ENCODE assay signal across 17 cellular contexts in genomic region chr16:87507351-87508069, GRCh38. TPM values are rescaled to one million over a fixed set of nuclear protein-coding genes. Genes with fewer than 3 reads are reported as not detected.
A peak's percentile ranks its signal among the peaks of the same experiment; 100 is the strongest.
DNase-seq lines count a peak whose midpoint lies in the region; ATAC-seq and TF ChIP-seq lines count a peak whose summit lies in the region.
"Had no signal": no experiment of that assay in that cellular context is flagged by ENCODE, and none has a peak within 500 bp of the region (broad histone marks: within the 10 kb centered on the region; RNA-seq: fewer than 3 reads in every experiment).

No MANE protein-coding gene starts in this region.

- H3K9me2 ChIP-seq in OCI-LY7 (ENCODE audit: insufficient read depth, low read length), result no peaks in the 10 kb centered on the region

- ATAC-seq in T-helper 17 cell, result no peak
- ATAC-seq in heart right ventricle, result peak; percentile 42 to 71 (median 62)
- peak; percentile 40 for ATAC-seq in naive thymus-derived CD4-positive, alpha-beta T cell
- no peak; the same call in 1 of the 2 replicates for ATAC-seq in WTC11
- ATAC-seq: activated CD4-positive, CD25-positive, alpha-beta regulatory T cell treated with anti-CD3 and anti-CD28 coated beads, Interleukin-2, amount 50 U/mL, for 24 hours; activated naive CD4-positive, alpha-beta T cell treated with anti-CD3 and anti-CD28 coated beads, Interleukin-2, amount 50 U/mL, for 72 hours had no signal

- TF ChIP-seq CTCF in heart right ventricle (IDR thresholded peaks at IDR 0.05) (no peak), OCI-LY7 (conservative IDR thresholded peaks at IDR 0.05; ENCODE audit: low read length) (no peak), WTC11 (IDR thresholded peaks at IDR 0.05) (no peak)

- H3K4me1 Mint-ChIP-seq in T-helper 17 cell (peaks cover 2% of the 10 kb centered on the region), WTC11 (peaks cover 5% of the 10 kb centered on the region)
- peaks cover 0 to 10% (median 7%) of the 10 kb centered on the region in 7 donors for H3K4me1 Mint-ChIP-seq in naive thymus-derived CD4-positive, alpha-beta T cell

- H4K20me1 ChIP-seq in BLaER1, result no peaks in the 10 kb centered on the region
- no peaks in the 10 kb centered on the region for H4K20me1 ChIP-seq in OCI-LY7 (ENCODE audit: insufficient read depth, low read length)

- H3K27me3 Mint-ChIP-seq in T-helper 17 cell (peaks cover 38% of the 10 kb centered on the region), WTC11 (ENCODE audit: low read depth) (no peaks in the 10 kb centered on the region)
- H3K27me3 Mint-ChIP-seq in naive thymus-derived CD4-positive, alpha-beta T cell, result peaks cover 15 to 23% (median 17%) of the 10 kb centered on the region in 5 donors

- peaks cover 0 to 8% (median 0%) of the 10 kb centered on the region in 11 donors for H3K9me3 Mint-ChIP-seq in naive thymus-derived CD4-positive, alpha-beta T cell
- peaks cover 6% of the 10 kb centered on the region; the same call in 1 of the 2 replicates for H3K9me3 Mint-ChIP-seq in WTC11
- H3K9me3 Mint-ChIP-seq: activated naive CD4-positive, alpha-beta T cell treated with anti-CD3 and anti-CD28 coated beads, Interleukin-2, amount 50 U/mL, for 72 hours; IgD-negative memory B cell; stimulated activated naive CD8-positive, alpha-beta T cell treated with anti-CD3 and anti-CD28 coated beads, Interleukin-15, Interleukin-2, amounts not matched to agents 100 ng/mL and 50 ng/mL, for 24 hours had no signal

- H3K4me3 Mint-ChIP-seq in T-helper 17 cell, result peak overlapping the region; percentile 72
- peak overlapping the region in 8 of 10 donors; percentile 0 to 56 (median 25) for H3K4me3 Mint-ChIP-seq in naive thymus-derived CD4-positive, alpha-beta T cell
- no peak overlapping the region for H3K4me3 Mint-ChIP-seq in WTC11
- H3K4me3 Mint-ChIP-seq: IgD-negative memory B cell; stimulated activated naive CD8-positive, alpha-beta T cell treated with anti-CD3 and anti-CD28 coated beads, Interleukin-15, Interleukin-2, amounts not matched to agents 100 ng/mL and 50 ng/mL, for 24 hours had no signal

- H3K4me1 ChIP-seq in BLaER1, result peaks cover 21% of the 10 kb centered on the region
- peaks cover 0 to 27% (median 19%) of the 10 kb centered on the region in 9 donors for H3K4me1 ChIP-seq in heart right ventricle
- no peaks in the 10 kb centered on the region for H3K4me1 ChIP-seq in naive thymus-derived CD4-positive, alpha-beta T cell (ENCODE audit: control insufficient read depth in 2 of 2, insufficient read depth in 2 of 2, low read length in 2 of 2)
- peaks cover 7% of the 10 kb centered on the region for H3K4me1 ChIP-seq in OCI-LY7 (ENCODE audit: insufficient read depth, low read length, poor library complexity, severe bottlenecking)

- H2AFZ ChIP-seq in OCI-LY7 (ENCODE audit: low read length), result no peak overlapping the region
- H2AFZ ChIP-seq: PC-9 had no signal

- no peaks in the 10 kb centered on the region for H3K27me3 ChIP-seq in BLaER1
- peaks cover 0 to 4% (median 0%) of the 10 kb centered on the region in 7 donors for H3K27me3 ChIP-seq in heart right ventricle
- no peaks in the 10 kb centered on the region for H3K27me3 ChIP-seq in naive thymus-derived CD4-positive, alpha-beta T cell (ENCODE audit: control insufficient read depth in 2 of 2, insufficient read depth in 2 of 2, low read length in 2 of 2)

- H3K4me3 ChIP-seq in BLaER1, result no peak overlapping the region
- peak overlapping the region in 6 of 10 donors; percentile 16 to 30 (median 26) for H3K4me3 ChIP-seq in heart right ventricle
- H3K4me3 ChIP-seq in naive thymus-derived CD4-positive, alpha-beta T cell (ENCODE audit: low read length), result no peak overlapping the region
- H3K4me3 ChIP-seq in OCI-LY7 (ENCODE audit: low read depth, low read length, poor library complexity, severe bottlenecking), result no peak overlapping the region
- H3K4me3 ChIP-seq: PC-9, smooth muscle cell had no signal

- POLR2A ChIA-PET in naive thymus-derived CD4-positive, alpha-beta T cell (lab: Charles Lee), result no interaction called here
- POLR2A ChIA-PET in OCI-LY7 (lab: Charles Lee), result no interaction called here
- POLR2A ChIA-PET in WTC11 (lab: Charles Lee), result no interaction called here

- H3K36me3 Mint-ChIP-seq in T-helper 17 cell (ENCODE audit: low read depth) (no peaks in the 10 kb centered on the region), WTC11 (no peaks in the 10 kb centered on the region)
- H3K36me3 Mint-ChIP-seq in naive thymus-derived CD4-positive, alpha-beta T cell, result peaks cover 0 to 5% (median 0%) of the 10 kb centered on the region in 5 donors
- H3K36me3 Mint-ChIP-seq: activated naive CD4-positive, alpha-beta T cell treated with anti-CD3 and anti-CD28 coated beads, Interleukin-2, amount 50 U/mL, for 72 hours had no signal

- WGBS in heart right ventricle, 2 donors, result 33 to 43% methylated on average over 25 of the region's 25 CpGs

- H3K79me2 ChIP-seq in OCI-LY7 (ENCODE audit: insufficient read depth, low read depth, low read length), result no peaks in the 10 kb centered on the region

- H3K27ac ChIP-seq in BLaER1 (no peak overlapping the region), heart right ventricle (peak overlapping the region in 8 of 10 donors; percentile 5 to 71 (median 50)), OCI-LY7 (ENCODE audit: low read depth, low read length, poor library complexity, severe bottlenecking) (no peak overlapping the region)
- H3K27ac ChIP-seq in naive thymus-derived CD4-positive, alpha-beta T cell (ENCODE audit: low read depth, low read length), result no peak overlapping the region
- H3K27ac ChIP-seq: PC-9 had no signal

- CTCF ChIA-PET in naive thymus-derived CD4-positive, alpha-beta T cell (lab: Charles Lee), result no interaction called here
- CTCF ChIA-PET in OCI-LY7 (lab: Charles Lee; ENCODE audit: unreplicated experiment) (no interaction called here), WTC11 (lab: Charles Lee) (interaction anchor here (1.2 kb wide), 1 partner anchor 64 kb away, joined by 4 read pairs; no protein-coding TSS in a partner anchor)

- H3K4me2 ChIP-seq in BLaER1 (peak overlapping the region; percentile 75), OCI-LY7 (ENCODE audit: low read length) (no peak overlapping the region)
- H3K4me2 ChIP-seq: PC-9, smooth muscle cell had no signal

- H3K36me3 ChIP-seq in BLaER1, result no peaks in the 10 kb centered on the region
- no peaks in the 10 kb centered on the region for H3K36me3 ChIP-seq in heart right ventricle
- H3K36me3 ChIP-seq in naive thymus-derived CD4-positive, alpha-beta T cell (ENCODE audit: control insufficient read depth in 2 of 3, insufficient read depth in 3 of 3, low read length in 3 of 3), result no peaks in the 10 kb centered on the region
- no peaks in the 10 kb centered on the region for H3K36me3 ChIP-seq in OCI-LY7 (ENCODE audit: insufficient read depth, low read length)

- BruUV-seq in OCI-LY7 (replicated peaks; lab: Mats Ljungman, UMichigan), result no TSS peak

- DNase-seq in T-helper 17 cell (no peak), heart right ventricle (no peak), NCI-H1694 treated with DMSO at 0.1 percent for 48 hours (lab: John Stamatoyannopoulos, UW) (no peak), NCI-H1417 treated with DMSO at 0.1 percent for 48 hours (lab: John Stamatoyannopoulos, UW) (no peak), OCI-LY7 (ENCODE audit: low spot score) (no peak), WTC11 (ENCODE audit: low spot score) (no peak)
- DNase-seq in naive thymus-derived CD4-positive, alpha-beta T cell, result no peak
- DNase-seq: activated CD8-positive, alpha-beta memory T cell treated with anti-CD3 and anti-CD28 coated beads, Interleukin-2, amount 50 U/mL, for 4 hours; head of caudate nucleus; NCI-H1436; PC-9 had no signal

- intact Hi-C loops in heart right ventricle (cut with DNase I) (no loop called here), OCI-LY7 (cut with micrococcal nuclease; ENCODE audit: unreplicated experiment) (no loop called here)
- intact Hi-C loops in naive thymus-derived CD4-positive, alpha-beta T cell (cut with micrococcal nuclease), result no loop called here

- H3K9me3 ChIP-seq in BLaER1, result peaks cover 8% of the 10 kb centered on the region; the same call in 1 of the 2 replicates
- H3K9me3 ChIP-seq in T-helper 17 cell (ENCODE audit: control insufficient read depth, low read length, poor library complexity, severe bottlenecking), result no peaks in the 10 kb centered on the region
- H3K9me3 ChIP-seq in heart right ventricle, result no peaks in the 10 kb centered on the region
- H3K9me3 ChIP-seq in naive thymus-derived CD4-positive, alpha-beta T cell (ENCODE audit: control insufficient read depth in 2 of 3, low read length in 3 of 3), result no peaks in the 10 kb centered on the region
- H3K9me3 ChIP-seq in OCI-LY7 (ENCODE audit: low read length), result no peaks in the 10 kb centered on the region

- H3K27ac Mint-ChIP-seq in T-helper 17 cell, result no peak overlapping the region
- peak overlapping the region in 1 of 9 donors; percentile 39 for H3K27ac Mint-ChIP-seq in naive thymus-derived CD4-positive, alpha-beta T cell
- H3K27ac Mint-ChIP-seq in WTC11, result no peak overlapping the region
- H3K27ac Mint-ChIP-seq: IgD-negative memory B cell; stimulated activated naive CD8-positive, alpha-beta T cell treated with anti-CD3 and anti-CD28 coated beads, Interleukin-15, Interleukin-2, amounts not matched to agents 100 ng/mL and 50 ng/mL, for 24 hours had no signal

- no peak overlapping the region for H3K9ac ChIP-seq in BLaER1

TF ChIP-seq in WTC11, 78 proteins besides CTCF, POLR2A, EP300 and RAD21 (continues in another document):
- TF ChIP-seq FOXK1 (CRISPR knock-in tag; IDR thresholded peaks at IDR 0.05), result no peak
- TF ChIP-seq, protein P1, sequence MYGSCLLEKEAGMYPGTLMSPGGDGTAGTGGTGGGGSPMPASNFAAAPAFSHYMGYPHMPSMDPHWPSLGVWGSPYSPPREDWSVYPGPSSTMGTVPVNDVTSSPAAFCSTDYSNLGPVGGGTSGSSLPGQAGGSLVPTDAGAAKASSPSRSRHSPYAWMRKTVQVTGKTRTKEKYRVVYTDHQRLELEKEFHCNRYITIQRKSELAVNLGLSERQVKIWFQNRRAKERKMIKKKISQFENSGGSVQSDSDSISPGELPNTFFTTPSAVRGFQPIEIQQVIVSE (CRISPR knock-in tag; IDR thresholded peaks at IDR 0.05; ENCODE audit: borderline replicate concordance), result no peak

RNA-seq across cellular contexts. Expression of gene ZCCHC14, which starts 14.7 kb away (rescaled TPM):
- total RNA-seq in T-helper 17 cell, result 10 to 100 TPM; 16.5 to 17.7 TPM
- total RNA-seq in heart right ventricle, result 10 to 100 TPM; 10.6 to 19.3 (median 16.1) TPM
- polyA plus RNA-seq in heart right ventricle, result 1 to 10 TPM; 4.5 to 8.9 TPM
- total RNA-seq in naive thymus-derived CD4-positive, alpha-beta T cell, result 10 to 100 TPM in 4 of 5 experiments, 1 to 10 TPM in 1; 8.3 to 34.2 (median 23.5) TPM
- under 1 TPM; 0.64 to 0.84 TPM for polyA plus RNA-seq in naive thymus-derived CD4-positive, alpha-beta T cell
- 6.0 and 8.5 TPM in 2 replicates for total RNA-seq in OCI-LY7 (2014; rRNA removed; shearing (Covaris generic))
- 17.1 and 19.6 TPM in 2 replicates for total RNA-seq in OCI-LY7 (2022)
- 30.6 to 33.8 TPM (median 30.9 TPM) in 3 replicates for total RNA-seq in WTC11 (2021)

Comparison
In these comparisons a context has a peak if more than half of its experiments do, and no peak if none do; other contexts are left out.
1. H3K27ac ChIP-seq: peak in heart right ventricle (8 of 10); none in BLaER1 (single experiment), naive thymus-derived CD4-positive, alpha-beta T cell (single experiment) and OCI-LY7 (single experiment).
2. H3K4me3 ChIP-seq: peak in heart right ventricle (6 of 10); none in BLaER1 (single experiment), naive thymus-derived CD4-positive, alpha-beta T cell (single experiment) and OCI-LY7 (single experiment).
3. ATAC-seq: peak in heart right ventricle (8 of 8) and naive thymus-derived CD4-positive, alpha-beta T cell (single experiment); none in T-helper 17 cell (single experiment) and WTC11 (single experiment).